8 cellular contexts compared by ENCODE assay signal in genomic region chr3:136750922-136751258, GRCh38. TPM values are rescaled to one million over a fixed set of nuclear protein-coding genes. Genes with fewer than 3 reads are reported as not detected.
DNase-seq lines count a peak whose midpoint lies in the region; ATAC-seq, FAIRE-seq and TF ChIP-seq lines count a peak whose summit lies in the region.

No MANE protein-coding gene starts in this region.

- TF ChIP-seq POLR2A in gastrocnemius medialis (IDR thresholded peaks at IDR 0.05), result no peak

- H3K4me1 ChIP-seq in gastrocnemius medialis, result peaks cover 39 to 40% of the 10 kb centered on the region in 2 donors

- H3K27ac ChIP-seq in gastrocnemius medialis, result peak overlapping the region; percentile 84 to 98 (median 92)

- TF ChIP-seq CTCF in gastrocnemius medialis (IDR thresholded peaks at IDR 0.05 in 4 of 5, conservative IDR thresholded peaks at IDR 0.05 in 1 of 5), result no peak

- DNase-seq in T-helper 17 cell, result no peak
- DNase-seq in fibroblast of the conjunctiva (ENCODE audit: low read depth), result peak; percentile 37
- DNase-seq in gastrocnemius medialis, result no peak
- no peak for DNase-seq in DMS79 (lab: John Stamatoyannopoulos, UW)
- no peak for DNase-seq in foreskin melanocyte
- no peak for DNase-seq in NCI-H2107 (lab: John Stamatoyannopoulos, UW)
- no peak for DNase-seq in NCI-H82 treated with DMSO at 0.1 percent for 48 hours (lab: John Stamatoyannopoulos, UW; ENCODE audit: unreplicated experiment)

- H3K4me3 ChIP-seq in gastrocnemius medialis, result peak overlapping the region; percentile 71 to 89 (median 85)

- peak; percentile 30 for FAIRE-seq in G401.6 (lab: Jason Lieb, UNC)

- H3K27me3 ChIP-seq in gastrocnemius medialis, result no peaks in the 10 kb centered on the region

- ATAC-seq in T-helper 17 cell (no peak), gastrocnemius medialis (no peak)

- peaks cover 44% of the 10 kb centered on the region for H3K4me1 Mint-ChIP-seq in T-helper 17 cell

- no peaks in the 10 kb centered on the region for H3K36me3 ChIP-seq in gastrocnemius medialis

- H3K36me3 Mint-ChIP-seq in T-helper 17 cell (ENCODE audit: low read depth), result no peaks in the 10 kb centered on the region

- no peaks in the 10 kb centered on the region for H3K27me3 Mint-ChIP-seq in T-helper 17 cell

- in situ Hi-C loops in gastrocnemius medialis (cut with MboI; ENCODE audit: low sequenced_read_pairs in 4 of 4), result loop anchor here in 3 of 4 donors (5.0 to 10.0 kb wide), 5 partner anchors 114 to 676 kb away; partner anchors contain the start of gene NCK1 (in 1 of the 3)

- H3K27ac Mint-ChIP-seq in T-helper 17 cell, result peak overlapping the region; percentile 93

- intact Hi-C loops in gastrocnemius medialis (cut with DNase I; ENCODE audit: low total_unique reads), result loop anchor here (1.0 to 5.0 kb wide), 2 partner anchors 204 to 360 kb away; no protein-coding TSS in a partner anchor

- H3K9me3 ChIP-seq in T-helper 17 cell (ENCODE audit: control insufficient read depth, low read length, poor library complexity, severe bottlenecking) (no peaks in the 10 kb centered on the region), gastrocnemius medialis (no peaks in the 10 kb centered on the region)

- peak overlapping the region; percentile 93 for H3K4me3 Mint-ChIP-seq in T-helper 17 cell

RNA-seq across cellular contexts. Expression of gene STAG1, which starts 1.3 kb away (rescaled TPM):
- total RNA-seq in T-helper 17 cell, result 10 to 100 TPM; 46.9 to 48.5 TPM
- total RNA-seq in gastrocnemius medialis, result 10 to 100 TPM; 22.2 to 26.2 (median 23.7) TPM
